8 cellular contexts compared by ENCODE assay signal in the genomic region with DNA sequence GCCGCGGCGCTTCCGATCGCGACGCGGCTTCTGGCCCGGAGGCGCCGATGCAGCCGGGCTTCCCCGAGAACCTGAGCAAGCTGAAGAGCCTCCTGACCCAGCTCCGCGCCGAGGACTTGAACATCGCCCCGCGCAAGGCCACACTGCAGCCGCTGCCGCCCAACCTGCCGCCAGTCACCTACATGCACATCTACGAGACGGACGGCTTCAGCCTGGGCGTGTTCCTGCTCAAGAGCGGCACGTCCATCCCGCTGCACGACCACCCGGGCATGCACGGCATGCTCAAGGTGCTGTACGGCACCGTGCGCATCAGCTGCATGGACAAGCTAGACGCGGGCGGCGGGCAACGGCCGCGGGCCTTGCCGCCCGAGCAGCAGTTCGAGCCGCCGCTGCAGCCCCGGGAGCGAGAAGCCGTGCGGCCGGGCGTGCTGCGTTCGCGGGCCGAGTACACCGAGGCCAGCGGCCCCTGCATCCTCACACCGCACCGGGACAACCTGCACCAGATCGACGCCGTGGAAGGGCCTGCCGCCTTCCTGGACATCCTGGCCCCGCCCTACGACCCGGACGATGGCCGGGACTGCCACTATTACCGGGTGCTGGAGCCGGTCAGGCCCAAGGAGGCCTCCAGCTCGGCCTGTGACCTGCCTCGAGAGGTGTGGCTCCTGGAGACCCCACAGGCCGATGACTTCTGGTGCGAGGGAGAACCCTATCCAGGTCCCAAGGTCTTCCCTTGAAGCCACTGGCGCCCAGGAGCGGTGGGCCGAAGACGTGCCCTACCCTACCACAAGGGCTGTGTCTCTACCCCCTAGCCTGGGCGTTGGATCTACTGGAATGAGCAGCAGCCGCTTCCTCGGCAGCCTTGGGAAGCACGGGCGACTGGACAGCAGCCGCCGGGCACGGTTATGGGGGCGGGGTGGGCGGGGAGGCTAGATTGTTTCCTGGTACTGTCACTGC. TPM values are rescaled to one million over a fixed set of nuclear protein-coding genes. Genes with fewer than 3 reads are reported as not detected.
DNase-seq lines count a peak whose midpoint lies in the region; ATAC-seq and TF ChIP-seq lines count a peak whose summit lies in the region.

No MANE protein-coding gene starts in this region.

- H3K4me3 Mint-ChIP-seq in brain = peak overlapping the region; percentile 89 to 94 (median 92)

- peaks cover 49% of the 10 kb centered on the region for H3K4me1 Mint-ChIP-seq in brain

- peak; percentile 45 for DNase-seq in 8988T
- peak; percentile 44 for DNase-seq in GM13976 (ENCODE audit: low spot score)
- DNase-seq in RPMI8226 = peak; percentile 14
- DNase-seq in islet precursor cell = peak; percentile 86
- peak; percentile 41 for DNase-seq in stimulated activated CD4-positive, alpha-beta T cell treated with anti-CD3 and anti-CD28 coated beads, Interleukin-15, amount 100 ng/mL, for 24 hours
- DNase-seq in NCI-H446 treated with DMSO at 0.1 percent for 48 hours (lab: John Stamatoyannopoulos, UW) = no peak

- peaks cover 16% of the 10 kb centered on the region for H3K36me3 Mint-ChIP-seq in brain

- in situ Hi-C loops in GM13976 (cut with MboI; ENCODE audit: low sequenced_read_pairs, unreplicated experiment) = loop anchor here (5.0 kb wide), 1 partner anchor 188 kb away; no protein-coding TSS in a partner anchor

- H3K27me3 Mint-ChIP-seq in brain = peaks cover 26% of the 10 kb centered on the region

- H3K9me3 Mint-ChIP-seq in brain = no peaks in the 10 kb centered on the region

- TF ChIP-seq CTCF in GM13976 (IDR thresholded peaks at IDR 0.05; ENCODE audit: borderline replicate concordance, control extremely low read depth, extremely low read depth, insufficient read depth, missing control alignments) (no peak), brain (conservative IDR thresholded peaks at IDR 0.05) (no peak)

- H3K27ac Mint-ChIP-seq in brain = peak overlapping the region; percentile 84 to 99 (median 95)

- ATAC-seq in HG02981 (IDR thresholded peaks at IDR 0.05; ENCODE audit: unreplicated experiment) = peak; percentile 3

RNA-seq across cellular contexts. Expression of gene ADO, which starts 0.9 kb away (rescaled TPM):
- 18.2 TPM for polyA plus RNA-seq in brain (ENCODE audit: insufficient read depth, low read depth, low replicate concordance)

RNA-seq across cellular contexts. Expression of gene EGR2, which starts 10.8 kb away (rescaled TPM):
- 0.54 TPM for polyA plus RNA-seq in brain (ENCODE audit: insufficient read depth, low read depth, low replicate concordance)
